12 cellular contexts compared by ENCODE assay signal in genomic region chr1:203668401-203668800, GRCh38. TPM values are rescaled to one million over a fixed set of nuclear protein-coding genes. Genes with fewer than 3 reads are reported as not detected.
DNase-seq lines count a peak whose midpoint lies in the region; ATAC-seq and TF ChIP-seq lines count a peak whose summit lies in the region.
"Had no signal": no experiment of that assay in that cellular context is flagged by ENCODE, and none has a peak within 500 bp of the region (broad histone marks: within the 10 kb centered on the region; RNA-seq: fewer than 3 reads in every experiment).

No MANE protein-coding gene starts in this region.

- no peak for TF ChIP-seq CTCF in heart right ventricle (IDR thresholded peaks at IDR 0.05)
- no peak for TF ChIP-seq CTCF in natural killer cell (IDR thresholded peaks at IDR 0.05)
- no peak for TF ChIP-seq CTCF in uterus (IDR thresholded peaks at IDR 0.05)
- TF ChIP-seq CTCF in OCI-LY7 (conservative IDR thresholded peaks at IDR 0.05; ENCODE audit: low read length): no peak
- no peak for TF ChIP-seq CTCF in lower leg skin (IDR thresholded peaks at IDR 0.05)

- no peak overlapping the region for H2AFZ ChIP-seq in OCI-LY7 (ENCODE audit: low read length)

- POLR2A ChIA-PET in OCI-LY7 (lab: Charles Lee): interaction anchor here (0.6 to 1.1 kb wide), 2 partner anchors 8 to 33 kb away, joined by 3 to 4 read pairs; no protein-coding TSS in a partner anchor

- H3K4me2 ChIP-seq in OCI-LY7 (ENCODE audit: low read length): no peak overlapping the region

- H3K27ac ChIP-seq in heart right ventricle (peak overlapping the region in 9 of 10 donors; percentile 0 to 85 (median 71)), right cardiac atrium (ENCODE audit: low read length) (no peak overlapping the region), duodenal mucosa (ENCODE audit: low read depth, low read length) (peak overlapping the region; percentile 65), uterus (peak overlapping the region; percentile 88 to 94), OCI-LY7 (ENCODE audit: low read depth, low read length, poor library complexity, severe bottlenecking) (no peak overlapping the region)

- no peaks in the 10 kb centered on the region for H3K79me2 ChIP-seq in OCI-LY7 (ENCODE audit: insufficient read depth, low read depth, low read length)

- peaks cover 0 to 19% (median 0%) of the 10 kb centered on the region in 9 donors for H3K36me3 ChIP-seq in heart right ventricle
- no peaks in the 10 kb centered on the region for H3K36me3 ChIP-seq in duodenal mucosa (ENCODE audit: control insufficient read depth in 1 of 2, insufficient read depth in 2 of 2, low read length in 2 of 2)
- no peaks in the 10 kb centered on the region for H3K36me3 ChIP-seq in uterus
- H3K36me3 ChIP-seq in OCI-LY7 (ENCODE audit: insufficient read depth, low read length): no peaks in the 10 kb centered on the region
- H3K36me3 ChIP-seq: tibial nerve had no signal

- H3K27me3 Mint-ChIP-seq in natural killer cell (ENCODE audit: low read depth in 2 of 2): no peaks in the 10 kb centered on the region
- no peaks in the 10 kb centered on the region for H3K27me3 Mint-ChIP-seq in activated CD8-positive, alpha-beta memory T cell treated with anti-CD3 and anti-CD28 coated beads, Interleukin-2, amount 10 ng/mL, durations not matched to agents 7 days and 5 days
- H3K27me3 Mint-ChIP-seq: activated naive CD8-positive, alpha-beta T cell treated with anti-CD3 and anti-CD28 coated beads, Interleukin-2, amount 10 ng/mL, durations not matched to agents 7 days and 5 days had no signal

- WGBS in heart right ventricle, 2 donors: 56 to 80% methylated on average over 1 of the region's 1 CpG
- 72% methylated on average over 1 of the region's 1 CpG for WGBS in right cardiac atrium
- 79 to 80% methylated on average over 1 of the region's 1 CpG for WGBS in lower leg skin, 2 donors

- H3K4me3 ChIP-seq in heart right ventricle (no peak overlapping the region), right cardiac atrium (ENCODE audit: low read length) (no peak overlapping the region), duodenal mucosa (ENCODE audit: low read depth in 1 of 2, low read length in 2 of 2) (no peak overlapping the region), uterus (no peak overlapping the region), OCI-LY7 (ENCODE audit: low read depth, low read length, poor library complexity, severe bottlenecking) (no peak overlapping the region), lower leg skin (ENCODE audit: low read depth, poor library complexity, severe bottlenecking) (no peak overlapping the region)
- H3K4me3 ChIP-seq: tibial nerve had no signal

- H3K4me1 ChIP-seq in heart right ventricle: peaks cover 35 to 100% (median 93%) of the 10 kb centered on the region in 9 donors
- H3K4me1 ChIP-seq in right cardiac atrium (ENCODE audit: control insufficient read depth, insufficient read depth, low read length): peaks cover 37% of the 10 kb centered on the region
- H3K4me1 ChIP-seq in duodenal mucosa (ENCODE audit: control insufficient read depth in 1 of 2, insufficient read depth in 2 of 2, low read length in 2 of 2): peaks cover 24 to 41% of the 10 kb centered on the region in 2 donors
- peaks cover 38 to 50% of the 10 kb centered on the region in 2 donors for H3K4me1 ChIP-seq in uterus
- H3K4me1 ChIP-seq in OCI-LY7 (ENCODE audit: insufficient read depth, low read length, poor library complexity, severe bottlenecking): peaks cover under 1% of the 10 kb centered on the region

- no peak overlapping the region for H3K9ac ChIP-seq in duodenal mucosa (ENCODE audit: low read depth in 1 of 2, low read length in 2 of 2)
- H3K9ac ChIP-seq: SK-N-SH had no signal

- ATAC-seq in heart right ventricle: no peak
- no peak for ATAC-seq in right cardiac atrium
- no peak for ATAC-seq in natural killer cell
- ATAC-seq in activated CD8-positive, alpha-beta memory T cell treated with anti-CD3 and anti-CD28 coated beads, Interleukin-2, amount 10 ng/mL, durations not matched to agents 7 days and 5 days: no peak

- no peak overlapping the region for H3K4me3 Mint-ChIP-seq in natural killer cell
- no peak overlapping the region for H3K4me3 Mint-ChIP-seq in activated CD8-positive, alpha-beta memory T cell treated with anti-CD3 and anti-CD28 coated beads, Interleukin-2, amount 10 ng/mL, durations not matched to agents 7 days and 5 days
- H3K4me3 Mint-ChIP-seq: activated naive CD8-positive, alpha-beta T cell treated with anti-CD3 and anti-CD28 coated beads, Interleukin-2, amount 10 ng/mL, durations not matched to agents 7 days and 5 days had no signal

- H4K20me1 ChIP-seq in OCI-LY7 (ENCODE audit: insufficient read depth, low read length): no peaks in the 10 kb centered on the region

- H3K9me2 ChIP-seq in OCI-LY7 (ENCODE audit: insufficient read depth, low read length): no peaks in the 10 kb centered on the region
- H3K9me2 ChIP-seq: SK-N-SH had no signal

- CTCF ChIA-PET in OCI-LY7 (lab: Charles Lee; ENCODE audit: unreplicated experiment): no interaction called here
- CTCF ChIA-PET in activated CD8-positive, alpha-beta memory T cell treated with anti-CD3 and anti-CD28 coated beads, Interleukin-2, amount 10 ng/mL, durations not matched to agents 7 days and 5 days (lab: Charles Lee): interaction anchor here (0.5 to 1.7 kb wide), 2 partner anchors 31 to 38 kb away, joined by 3 read pairs; no protein-coding TSS in a partner anchor

- BruUV-seq in OCI-LY7 (replicated peaks; lab: Mats Ljungman, UMichigan): no TSS peak

- intact Hi-C loops in heart right ventricle (cut with DNase I): no loop called here
- intact Hi-C loops in right cardiac atrium (cut with DNase I): no loop called here
- intact Hi-C loops in natural killer cell (cut with micrococcal nuclease): no loop called here
- intact Hi-C loops in uterus (cut with DNase I; ENCODE audit: low total_unique reads): no loop called here
- intact Hi-C loops in OCI-LY7 (cut with micrococcal nuclease; ENCODE audit: unreplicated experiment): no loop called here
- intact Hi-C loops in lower leg skin (cut with DNase I; ENCODE audit: low total_unique reads): loop anchor here (5.0 kb wide), 1 partner anchor 36 kb away; no protein-coding TSS in a partner anchor

- H3K4me1 Mint-ChIP-seq in natural killer cell: peaks cover 79 to 88% of the 10 kb centered on the region in 2 donors
- peaks cover 81% of the 10 kb centered on the region for H3K4me1 Mint-ChIP-seq in activated CD8-positive, alpha-beta memory T cell treated with anti-CD3 and anti-CD28 coated beads, Interleukin-2, amount 10 ng/mL, durations not matched to agents 7 days and 5 days

- peak overlapping the region; percentile 93 to 99 for H3K27ac Mint-ChIP-seq in natural killer cell
- H3K27ac Mint-ChIP-seq in activated CD8-positive, alpha-beta memory T cell treated with anti-CD3 and anti-CD28 coated beads, Interleukin-2, amount 10 ng/mL, durations not matched to agents 7 days and 5 days: no peak overlapping the region
- H3K27ac Mint-ChIP-seq: activated naive CD8-positive, alpha-beta T cell treated with anti-CD3 and anti-CD28 coated beads, Interleukin-2, amount 10 ng/mL, durations not matched to agents 7 days and 5 days had no signal

- no peaks in the 10 kb centered on the region for H3K27me3 ChIP-seq in heart right ventricle
- no peaks in the 10 kb centered on the region for H3K27me3 ChIP-seq in right cardiac atrium (ENCODE audit: control insufficient read depth, insufficient read depth)
- no peaks in the 10 kb centered on the region for H3K27me3 ChIP-seq in duodenal mucosa (ENCODE audit: control insufficient read depth in 1 of 2, insufficient read depth in 2 of 2, low read length in 2 of 2)
- no peaks in the 10 kb centered on the region for H3K27me3 ChIP-seq in uterus
- H3K27me3 ChIP-seq: tibial nerve had no signal

- DNase-seq in heart right ventricle: no peak
- DNase-seq in right cardiac atrium: no peak
- DNase-seq in natural killer cell: no peak
- DNase-seq in uterus: no peak
- DNase-seq in OCI-LY7 (ENCODE audit: low spot score): no peak
- no peak for DNase-seq in activated CD8-positive, alpha-beta memory T cell treated with anti-CD3 and anti-CD28 coated beads, Interleukin-2, amount 10 ng/mL, durations not matched to agents 7 days and 5 days
- DNase-seq in lower leg skin (ENCODE audit: low spot score in 2 of 2): no peak
- DNase-seq: activated naive CD8-positive, alpha-beta T cell treated with anti-CD3 and anti-CD28 coated beads, Interleukin-2, amount 10 ng/mL, durations not matched to agents 7 days and 5 days; NCI-H2081 had no signal

- TF ChIP-seq POLR2A in uterus (IDR thresholded peaks at IDR 0.05) (no peak), lower leg skin (IDR thresholded peaks at IDR 0.05) (no peak)

- H3K9me3 Mint-ChIP-seq in natural killer cell: no peaks in the 10 kb centered on the region
- no peaks in the 10 kb centered on the region for H3K9me3 Mint-ChIP-seq in activated CD8-positive, alpha-beta memory T cell treated with anti-CD3 and anti-CD28 coated beads, Interleukin-2, amount 10 ng/mL, durations not matched to agents 7 days and 5 days (ENCODE audit: low read depth)
- H3K9me3 Mint-ChIP-seq: activated naive CD8-positive, alpha-beta T cell treated with anti-CD3 and anti-CD28 coated beads, Interleukin-2, amount 10 ng/mL, durations not matched to agents 7 days and 5 days had no signal

- no peaks in the 10 kb centered on the region for H3K36me3 Mint-ChIP-seq in natural killer cell
- peaks cover 48% of the 10 kb centered on the region for H3K36me3 Mint-ChIP-seq in activated CD8-positive, alpha-beta memory T cell treated with anti-CD3 and anti-CD28 coated beads, Interleukin-2, amount 10 ng/mL, durations not matched to agents 7 days and 5 days

- H3K9me3 ChIP-seq in heart right ventricle (no peaks in the 10 kb centered on the region), right cardiac atrium (ENCODE audit: control insufficient read depth, low read length) (no peaks in the 10 kb centered on the region), duodenal mucosa (ENCODE audit: control insufficient read depth in 1 of 2, low read length in 2 of 2) (no peaks in the 10 kb centered on the region), uterus (no peaks in the 10 kb centered on the region), OCI-LY7 (ENCODE audit: low read length) (no peaks in the 10 kb centered on the region)
- H3K9me3 ChIP-seq: SK-N-SH, tibial nerve had no signal

RNA-seq across cellular contexts. Expression of gene ATP2B4, which starts 41.8 kb away (rescaled TPM):
- total RNA-seq in heart right ventricle (100 to 1,000 TPM in 8 of 10 donors, 10 to 100 TPM in 2; 85.2 to 224 (median 125) TPM), right cardiac atrium (100 to 1,000 TPM in 3 of 4 donors, 10 to 100 TPM in 1; 97.0 to 132 (median 112) TPM), natural killer cell (100 to 1,000 TPM; 175 to 235 (median 196) TPM), uterus (100 to 1,000 TPM in 3 of 4 donors, 10 to 100 TPM in 1; 82.6 to 464 (median 215) TPM), OCI-LY7 (2022) (16.6 and 16.7 TPM in 2 replicates), lower leg skin (100 to 1,000 TPM; 128 to 140 (median 132) TPM)
- polyA plus RNA-seq in heart right ventricle (10 to 100 TPM; 64.2 to 85.6 TPM), right cardiac atrium (65.7 TPM)
- total RNA-seq in OCI-LY7 (2014; rRNA removed; shearing (Covaris generic)): 7.5 and 8.5 TPM in 2 replicates
- 100 to 1,000 TPM in 1 of 2 experiments, 10 to 100 TPM in 1; 96.1 to 130 TPM for total RNA-seq in activated CD8-positive, alpha-beta memory T cell treated with anti-CD3 and anti-CD28 coated beads, Interleukin-2, amount 10 ng/mL, durations not matched to agents 7 days and 5 days

Comparison
In these comparisons a context has a peak if more than half of its experiments do, and no peak if none do; other contexts are left out.
1. H3K27ac ChIP-seq: peak in heart right ventricle (9 of 10), duodenal mucosa (single experiment) and uterus (2 of 2); none in right cardiac atrium (single experiment) and OCI-LY7 (single experiment).
2. RNA of gene ATP2B4, which starts 41.8 kb away (total RNA-seq): 82.6 to 464 TPM in uterus, 175 to 235 TPM in natural killer cell, 128 to 140 TPM in lower leg skin, 96.1 to 130 TPM in activated CD8-positive, alpha-beta memory T cell treated with anti-CD3 and anti-CD28 coated beads, Interleukin-2, amount 10 ng/mL, durations not matched to agents 7 days and 5 days, 85.2 to 224 TPM in heart right ventricle and 97.0 to 132 TPM in right cardiac atrium; 7.5 to 16.7 TPM in OCI-LY7; every median in the first group is over 4 times any median in the second.